ENCODE assay signal across 8 cellular contexts in the genomic region with DNA sequence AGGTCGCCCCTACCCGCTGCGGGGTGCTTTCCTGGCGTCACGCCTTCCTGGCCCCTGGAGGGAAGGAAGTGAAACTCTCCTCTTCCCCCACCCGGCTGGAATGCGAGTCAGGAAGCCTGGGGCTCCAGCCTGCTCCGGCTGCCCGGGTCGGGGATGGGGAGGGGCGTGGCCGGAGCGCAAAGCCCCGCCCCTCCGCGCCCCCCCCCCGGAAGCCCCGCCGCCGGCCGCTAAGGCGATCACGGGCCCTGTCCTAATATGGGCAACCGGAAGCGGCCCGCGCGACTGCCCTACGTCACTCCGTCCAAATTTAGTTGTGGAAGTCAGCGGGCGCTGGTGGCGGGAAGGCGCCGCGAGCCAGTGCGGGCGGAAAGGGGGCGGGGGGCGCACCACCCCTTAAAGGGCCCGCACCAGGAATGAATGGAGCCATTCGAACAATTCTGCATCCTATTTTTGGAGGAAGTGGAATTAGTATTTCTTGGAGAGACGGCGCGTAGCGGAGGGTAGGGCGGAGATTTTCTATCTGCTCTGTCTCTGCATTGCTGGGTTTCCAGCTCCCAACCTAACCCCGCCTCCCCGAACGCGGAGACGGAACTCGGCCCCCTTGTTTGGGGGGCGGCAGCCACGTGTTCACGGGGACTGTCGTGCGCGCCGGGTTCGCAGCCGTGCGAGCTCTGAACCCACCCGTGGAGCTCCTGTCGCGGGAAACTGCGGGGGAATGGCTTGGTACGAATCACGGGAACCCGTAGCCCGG. TPM values are rescaled to one million over a fixed set of nuclear protein-coding genes. Genes with fewer than 3 reads are reported as not detected.
DNase-seq lines count a peak whose midpoint lies in the region; FAIRE-seq and TF ChIP-seq lines count a peak whose summit lies in the region.

No MANE protein-coding gene starts in this region.

- H3K9me3 Mint-ChIP-seq in activated naive CD4-positive, alpha-beta T cell treated with anti-CD3 and anti-CD28 coated beads, Interleukin-2, amount 10 ng/mL, durations not matched to agents 7 days and 5 days, result no peaks in the 10 kb centered on the region

- H3K27me3 ChIP-seq in neutrophil, result no peaks in the 10 kb centered on the region
- H3K27me3 ChIP-seq in subcutaneous abdominal adipose tissue (ENCODE audit: control insufficient read depth in 5 of 5, insufficient read depth in 4 of 5, low read length in 5 of 5), result no peaks in the 10 kb centered on the region

- H3K4me1 Mint-ChIP-seq in activated naive CD4-positive, alpha-beta T cell treated with anti-CD3 and anti-CD28 coated beads, Interleukin-2, amount 10 ng/mL, durations not matched to agents 7 days and 5 days, result peaks cover 38% of the 10 kb centered on the region

- H3K9me3 ChIP-seq in HEK293 (ENCODE audit: control insufficient read depth, insufficient read depth, low read depth, low read length) (no peaks in the 10 kb centered on the region), SK-N-MC (ENCODE audit: low read depth, low read length) (no peaks in the 10 kb centered on the region), neutrophil (no peaks in the 10 kb centered on the region), subcutaneous abdominal adipose tissue (ENCODE audit: control insufficient read depth in 5 of 5, low read length in 5 of 5) (no peaks in the 10 kb centered on the region)

- peak overlapping the region; percentile 99 for H3K4me3 Mint-ChIP-seq in activated naive CD4-positive, alpha-beta T cell treated with anti-CD3 and anti-CD28 coated beads, Interleukin-2, amount 10 ng/mL, durations not matched to agents 7 days and 5 days

- peaks cover 39% of the 10 kb centered on the region for H3K36me3 Mint-ChIP-seq in activated naive CD4-positive, alpha-beta T cell treated with anti-CD3 and anti-CD28 coated beads, Interleukin-2, amount 10 ng/mL, durations not matched to agents 7 days and 5 days

- H3K36me3 ChIP-seq in HEK293 (ENCODE audit: control insufficient read depth in 2 of 2, insufficient read depth in 1 of 2, low read length in 2 of 2), result peaks cover 3 to 11% of the 10 kb centered on the region in 2 experiments; a peak in 2 of 3 replicates
- H3K36me3 ChIP-seq in SK-N-MC (ENCODE audit: insufficient read depth, low read length), result no peaks in the 10 kb centered on the region
- no peaks in the 10 kb centered on the region for H3K36me3 ChIP-seq in neutrophil
- H3K36me3 ChIP-seq in subcutaneous abdominal adipose tissue (ENCODE audit: control insufficient read depth in 5 of 5, insufficient read depth in 5 of 5, low read length in 5 of 5), result no peaks in the 10 kb centered on the region

- no peak for FAIRE-seq in frontal cortex (lab: Jason Lieb, UNC)

- DNase-seq in ELF-1 (ENCODE audit: low read depth, low spot score), result peak; percentile 97
- peak; percentile 94 for DNase-seq in NCI-H1092 (lab: John Stamatoyannopoulos, UW)
- peak; percentile 90 for DNase-seq in SK-N-MC (ENCODE audit: low read depth, low spot score)
- peak; percentile 97 for DNase-seq in activated naive CD4-positive, alpha-beta T cell treated with anti-CD3 and anti-CD28 coated beads, Interleukin-2, amount 10 ng/mL, durations not matched to agents 7 days and 5 days
- peak; percentile 95 to 98 for DNase-seq in frontal cortex (ENCODE audit: low spot score in 2 of 2)

- CTCF ChIA-PET in HEK293 (lab: Yijun Ruan, JAX), result interaction anchor here (0.6 to 1.1 kb wide), 7 partner anchors 43 to 622 kb away, joined by 3 to 6 read pairs (median 4); no protein-coding TSS in a partner anchor
- CTCF ChIA-PET in activated naive CD4-positive, alpha-beta T cell treated with anti-CD3 and anti-CD28 coated beads, Interleukin-2, amount 10 ng/mL, durations not matched to agents 7 days and 5 days (lab: Charles Lee), result interaction anchor here (1.1 to 2.0 kb wide), 4 partner anchors 12 to 47 kb away, joined by 3 to 7 read pairs (median 6); no protein-coding TSS in a partner anchor

- H3K4me3 ChIP-seq in HEK293 (ENCODE audit: low read depth, low read length) (peak overlapping the region; percentile 99), SK-N-MC (peak overlapping the region; percentile 91), neutrophil (ENCODE audit: low read depth in 1 of 2, low read length in 1 of 2) (peak overlapping the region; percentile 91 to 94), subcutaneous abdominal adipose tissue (ENCODE audit: low read depth in 1 of 5, low read length in 5 of 5) (peak overlapping the region; percentile 87 to 100 (median 97))

- H3K9ac ChIP-seq in SK-N-MC (ENCODE audit: insufficient read length) (peak overlapping the region; percentile 98), subcutaneous abdominal adipose tissue (ENCODE audit: low read length in 5 of 5) (peak overlapping the region; percentile 95 to 100 (median 99))

- H3K27ac Mint-ChIP-seq in activated naive CD4-positive, alpha-beta T cell treated with anti-CD3 and anti-CD28 coated beads, Interleukin-2, amount 10 ng/mL, durations not matched to agents 7 days and 5 days, result peak overlapping the region; percentile 99

- peaks cover 15% of the 10 kb centered on the region for H3K27me3 Mint-ChIP-seq in activated naive CD4-positive, alpha-beta T cell treated with anti-CD3 and anti-CD28 coated beads, Interleukin-2, amount 10 ng/mL, durations not matched to agents 7 days and 5 days

- peak; percentile 26; the same call in 1 of the 2 replicates for TF ChIP-seq CTCF in HEK293 (tag by site-specific recombination; IDR thresholded peaks at IDR 0.05)
- peak; percentile 64 for TF ChIP-seq CTCF in neutrophil (IDR thresholded peaks at IDR 0.05)

- H3K4me1 ChIP-seq in HEK293 (ENCODE audit: control insufficient read depth, insufficient read depth, low read length) (peaks cover 10% of the 10 kb centered on the region), neutrophil (ENCODE audit: control insufficient read depth in 1 of 2, insufficient read depth in 1 of 2, low read depth in 1 of 2, low read length in 1 of 2) (peaks cover 59 to 67% of the 10 kb centered on the region in 2 experiments), subcutaneous abdominal adipose tissue (ENCODE audit: control insufficient read depth in 5 of 5, insufficient read depth in 5 of 5, low read length in 5 of 5) (peaks cover 6 to 57% (median 42%) of the 10 kb centered on the region in 5 donors)

- H3K27ac ChIP-seq in HEK293 (ENCODE audit: extremely low read depth, low read depth, low read length) (peak overlapping the region; percentile 98), SK-N-MC (peak overlapping the region; percentile 97), neutrophil (peak overlapping the region; percentile 96), subcutaneous abdominal adipose tissue (ENCODE audit: low read depth, low read length) (peak overlapping the region; percentile 99)

- POLR2A ChIA-PET in HEK293 (lab: Yijun Ruan, JAX), result interaction anchor here (0.5 to 2.2 kb wide), 27 partner anchors 10 to 199 kb away, joined by 3 to 89 read pairs (median 5); partner anchors contain the start of genes NACC1 and TRMT1

TF ChIP-seq in HEK293, 187 proteins besides CTCF, POLR2A, EP300 and RAD21 (continues in another document):
- TF ChIP-seq ZNF23 (tag by site-specific recombination; IDR thresholded peaks at IDR 0.05; ENCODE audit: borderline replicate concordance), result no peak
- TF ChIP-seq ZNF366 (tag by site-specific recombination; conservative IDR thresholded peaks at IDR 0.05), result peak; percentile 87
- TF ChIP-seq ZNF514 (tag by site-specific recombination; IDR thresholded peaks at IDR 0.05), result no peak
- peak; percentile 97 for TF ChIP-seq ZNF398 (tag by site-specific recombination; IDR thresholded peaks at IDR 0.05)
- peak; percentile 72 for TF ChIP-seq ZFHX2 (tag by site-specific recombination; conservative IDR thresholded peaks at IDR 0.05)
- no peak for TF ChIP-seq ZNF677 (tag by site-specific recombination; IDR thresholded peaks at IDR 0.05)
- TF ChIP-seq IKZF3 (tag by site-specific recombination; IDR thresholded peaks at IDR 0.05), result peak; percentile 100
- peak; percentile 62 for TF ChIP-seq ZEB2 (tag by site-specific recombination; IDR thresholded peaks at IDR 0.05)
- no peak for TF ChIP-seq MEIS1 (CRISPR knock-in tag; IDR thresholded peaks at IDR 0.05; ENCODE audit: borderline replicate concordance)
- no peak for TF ChIP-seq ZNF274 (IDR thresholded peaks at IDR 0.05; ENCODE audit: low read length)
- TF ChIP-seq ZNF274 (tag by site-specific recombination; IDR thresholded peaks at IDR 0.05; ENCODE audit: borderline replicate concordance), result no peak
- peak; percentile 54 for TF ChIP-seq ZBTB7A (tag by site-specific recombination; IDR thresholded peaks at IDR 0.05; ENCODE audit: low read depth)
- TF ChIP-seq, protein P1, sequence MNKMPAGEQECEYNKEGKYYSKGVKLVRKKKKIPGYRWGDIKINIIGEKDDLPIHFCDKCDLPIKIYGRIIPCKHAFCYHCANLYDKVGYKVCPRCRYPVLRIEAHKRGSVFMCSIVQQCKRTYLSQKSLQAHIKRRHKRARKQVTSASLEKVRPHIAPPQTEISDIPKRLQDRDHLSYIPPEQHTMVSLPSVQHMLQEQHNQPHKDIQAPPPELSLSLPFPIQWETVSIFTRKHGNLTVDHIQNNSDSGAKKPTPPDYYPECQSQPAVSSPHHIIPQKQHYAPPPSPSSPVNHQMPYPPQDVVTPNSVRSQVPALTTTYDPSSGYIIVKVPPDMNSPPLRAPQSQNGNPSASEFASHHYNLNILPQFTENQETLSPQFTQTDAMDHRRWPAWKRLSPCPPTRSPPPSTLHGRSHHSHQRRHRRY (tag by site-specific recombination; IDR thresholded peaks at IDR 0.05), result no peak
- TF ChIP-seq ZNF138 (tag by site-specific recombination; IDR thresholded peaks at IDR 0.05; ENCODE audit: borderline replicate concordance), result no peak
- peak; percentile 84 for TF ChIP-seq ZNF660 (tag by site-specific recombination; IDR thresholded peaks at IDR 0.05)
- 0 out of 2 replicates have a peak, but pooled peaks have one; percentile 64 for TF ChIP-seq ZSCAN23 (tag by site-specific recombination; IDR thresholded peaks at IDR 0.05)
- TF ChIP-seq KLF1 (tag by site-specific recombination; IDR thresholded peaks at IDR 0.05), result peak; percentile 50; the same call in 1 of the 2 replicates

RNA-seq across cellular contexts. Expression of gene IER2, which starts 1.6 kb away (rescaled TPM):
- total RNA-seq in frontal cortex, result 9.0 TPM

RNA-seq across cellular contexts. Expression of gene STX10, which starts 1.6 kb away (rescaled TPM):
- 18.3 TPM for total RNA-seq in frontal cortex

RNA-seq across cellular contexts. Expression of gene NACC1, which starts 33.7 kb away (rescaled TPM):
- 16.3 TPM for total RNA-seq in frontal cortex

RNA-seq across cellular contexts. Expression of gene TRMT1, which starts 35.2 kb away (rescaled TPM):
- 17.9 TPM for total RNA-seq in frontal cortex

RNA-seq across cellular contexts. Expression of gene LYL1, which starts 49.1 kb away (rescaled TPM):
- 2.9 TPM for total RNA-seq in frontal cortex

Comparison
In these comparisons a context has a peak if more than half of its experiments do, and no peak if none do; other contexts are left out.
1. Peak in every context shown above with its lines: DNase-seq, H3K4me3 ChIP-seq and H3K27ac ChIP-seq.